8 cellular contexts compared by ENCODE assay signal in the genomic region with DNA sequence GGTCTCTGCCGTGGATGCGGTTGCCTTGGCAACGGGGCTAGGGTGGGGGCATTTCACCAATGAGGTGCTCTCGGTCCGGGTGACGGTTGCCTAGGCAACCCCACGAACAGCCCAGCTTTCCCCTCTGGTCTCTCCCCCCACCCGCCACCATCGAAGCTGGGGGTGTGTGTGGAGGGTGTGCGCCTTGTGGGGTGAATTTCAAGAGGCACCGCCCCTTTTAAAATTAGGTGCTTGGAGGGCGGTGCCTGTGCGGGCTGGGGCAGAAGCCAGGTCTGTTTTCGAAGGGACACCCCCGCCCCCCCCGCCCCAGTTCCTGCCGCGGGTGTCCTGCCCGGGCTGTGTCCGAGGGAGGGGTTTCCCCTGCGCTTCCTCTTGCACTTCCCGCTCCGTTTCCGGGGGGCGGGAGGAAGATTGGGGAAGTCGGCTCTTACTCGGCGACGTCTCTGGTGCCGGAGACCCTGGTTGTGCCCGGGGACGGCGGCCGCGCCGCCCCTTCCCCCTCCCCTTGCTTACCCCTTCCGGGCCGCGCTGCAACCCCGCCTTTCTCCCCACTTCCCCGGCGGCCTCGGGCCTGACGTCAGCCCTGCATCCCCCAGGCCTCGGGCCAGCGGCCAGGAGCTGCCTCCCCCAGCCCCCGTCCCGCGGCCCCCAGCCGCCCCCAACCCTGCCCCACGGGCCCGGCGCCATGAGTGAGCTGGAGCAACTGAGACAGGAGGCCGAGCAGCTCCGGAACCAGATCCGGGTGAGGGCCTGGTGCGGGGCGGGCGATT. TPM values are rescaled to one million over a fixed set of nuclear protein-coding genes. Genes with fewer than 3 reads are reported as not detected.
DNase-seq lines count a peak whose midpoint lies in the region; ATAC-seq, FAIRE-seq and TF ChIP-seq lines count a peak whose summit lies in the region.

No MANE protein-coding gene starts in this region.

- H3K27ac ChIP-seq in HUES64 (ENCODE audit: low read depth, low read length) (0 out of 2 replicates have a peak overlapping the region, but pooled peaks have one; percentile 52), right atrium auricular region (peak overlapping the region; percentile 99), psoas muscle (peak overlapping the region; percentile 97)

- FAIRE-seq in urothelium cell line (lab: Jason Lieb, UNC) = peak; percentile 74

- no peaks in the 10 kb centered on the region; the same call in 1 of the 2 replicates for H3K4me1 ChIP-seq in HUES64 (ENCODE audit: insufficient read depth, low read length)
- peaks cover 0 to 42% of the 10 kb centered on the region in 2 donors for H3K4me1 ChIP-seq in right atrium auricular region
- no peaks in the 10 kb centered on the region for H3K4me1 ChIP-seq in psoas muscle

- peak; percentile 78 for DNase-seq in AG08396 (ENCODE audit: low spot score)
- peak; percentile 91 for DNase-seq in T follicular helper cell (ENCODE audit: low read depth)
- peak; percentile 64 for DNase-seq in amniotic epithelial cell (ENCODE audit: low read depth)
- DNase-seq in right atrium auricular region (ENCODE audit: low spot score) = peak; percentile 85
- DNase-seq in psoas muscle = peak; percentile 85 to 92
- DNase-seq in urothelium cell line (ENCODE audit: low spot score) = peak; percentile 82

- WGBS in HUES64 = 4% methylated on average over 41 of the region's 59 CpGs
- 2 to 7% (median 5%) methylated on average over 42 to 59 of the region's 59 CpGs for WGBS in psoas muscle, 3 donors

- H3K4me3 ChIP-seq in HUES64 (ENCODE audit: low read length) = peak overlapping the region; percentile 83
- H3K4me3 ChIP-seq in right atrium auricular region = peak overlapping the region; percentile 97 to 99
- H3K4me3 ChIP-seq in psoas muscle = peak overlapping the region; percentile 92

- TF ChIP-seq CTCF in right atrium auricular region (IDR thresholded peaks at IDR 0.05) (no peak), psoas muscle (IDR thresholded peaks at IDR 0.05) (no peak)

- intact Hi-C loops in psoas muscle (cut with DNase I) = loop anchor here (2.0 to 5.0 kb wide), 2 partner anchors 17 to 88 kb away; a partner anchor contains a TSS

- H3K27me3 ChIP-seq in HUES64 (ENCODE audit: insufficient read depth, low read length) (peaks cover 6% of the 10 kb centered on the region; the same call in 1 of the 2 replicates), right atrium auricular region (no peaks in the 10 kb centered on the region), psoas muscle (ENCODE audit: insufficient read depth in 3 of 3, low read length in 2 of 3) (no peaks in the 10 kb centered on the region)

- H3K9ac ChIP-seq in HUES64 (ENCODE audit: low read depth, low read length) = no peak overlapping the region

- no peaks in the 10 kb centered on the region for H3K9me3 ChIP-seq in HUES64 (ENCODE audit: insufficient read depth, low read depth, low read length)
- no peaks in the 10 kb centered on the region for H3K9me3 ChIP-seq in right atrium auricular region
- H3K9me3 ChIP-seq in psoas muscle = no peaks in the 10 kb centered on the region

- ATAC-seq in GM19025 (IDR thresholded peaks at IDR 0.05; ENCODE audit: low read depth, unreplicated experiment) (peak; percentile 38), psoas muscle (peak in 3 of 4 donors; percentile 1 to 39 (median 25))

- H3K36me3 ChIP-seq in HUES64 (ENCODE audit: insufficient read depth, low read length) (peaks cover 37% of the 10 kb centered on the region), right atrium auricular region (peaks cover 39% of the 10 kb centered on the region), psoas muscle (ENCODE audit: insufficient read depth in 1 of 2, low read depth in 1 of 2) (peaks cover 0 to 45% of the 10 kb centered on the region in 2 donors)

RNA-seq across cellular contexts. Expression of a gene that starts 2.2 kb away (rescaled TPM):
- 101 TPM for polyA plus RNA-seq in HUES64 (2013, experiment 1 of 2)
- 107 TPM for polyA plus RNA-seq in HUES64 (2013, experiment 2 of 2)
- total RNA-seq in right atrium auricular region = 100 to 1,000 TPM in 1 of 2 donors, 10 to 100 TPM in 1; 96.2 to 169 TPM
- total RNA-seq in psoas muscle = 100 to 1,000 TPM in 3 of 4 donors, 10 to 100 TPM in 1; 87.1 to 130 (median 121) TPM
- 100 to 1,000 TPM; 112 to 148 (median 117) TPM for polyA plus RNA-seq in psoas muscle

RNA-seq across cellular contexts. Expression of a gene that starts 18.3 kb away (rescaled TPM):
- 48.3 TPM for polyA plus RNA-seq in HUES64 (2013, experiment 1 of 2)
- 40.5 TPM for polyA plus RNA-seq in HUES64 (2013, experiment 2 of 2)
- 10 to 100 TPM; 13.4 to 17.4 TPM for total RNA-seq in right atrium auricular region
- 10 to 100 TPM; 18.0 to 39.1 (median 23.9) TPM for total RNA-seq in psoas muscle
- 10 to 100 TPM in 2 of 3 donors, 1 to 10 TPM in 1; 9.9 to 16.1 (median 10.5) TPM for polyA plus RNA-seq in psoas muscle

RNA-seq across cellular contexts. Expression of a gene that starts 19.5 kb away (rescaled TPM):
- 0.30 TPM for polyA plus RNA-seq in HUES64 (2013, experiment 1 of 2)
- 0.63 TPM for polyA plus RNA-seq in HUES64 (2013, experiment 2 of 2)
- total RNA-seq in right atrium auricular region (not detected), psoas muscle (not detected)
- under 1 TPM in 1 of 3 donors, not detected in 2; 0.03 TPM for polyA plus RNA-seq in psoas muscle

RNA-seq across cellular contexts. Expression of a gene that starts 30.2 kb away (rescaled TPM):
- polyA plus RNA-seq in HUES64 (2013, experiment 1 of 2) = 74.5 TPM
- polyA plus RNA-seq in HUES64 (2013, experiment 2 of 2) = 66.5 TPM
- 10 to 100 TPM; 19.1 to 28.7 TPM for total RNA-seq in right atrium auricular region
- total RNA-seq in psoas muscle = 10 to 100 TPM; 28.4 to 44.4 (median 39.4) TPM
- 100 to 1,000 TPM in 1 of 3 donors, 10 to 100 TPM in 2; 74.1 to 129 (median 86.0) TPM for polyA plus RNA-seq in psoas muscle

RNA-seq across cellular contexts. Expression of a gene that starts 34.4 kb away (rescaled TPM):
- 0.80 TPM for polyA plus RNA-seq in HUES64 (2013, experiment 1 of 2)
- polyA plus RNA-seq in HUES64 (2013, experiment 2 of 2) = 2.3 TPM
- under 1 TPM in 1 of 2 donors, not detected in 1; 0.19 TPM for total RNA-seq in right atrium auricular region
- total RNA-seq in psoas muscle = not detected
- polyA plus RNA-seq in psoas muscle = under 1 TPM in 2 of 3 donors, not detected in 1; 0.04 to 0.36 TPM

Comparison
In these comparisons a context has a peak if more than half of its experiments do, and no peak if none do; other contexts are left out.
1. Peak in every context shown above with its lines: DNase-seq, ATAC-seq, H3K4me3 ChIP-seq and H3K27ac ChIP-seq.